16 cellular contexts compared by ENCODE assay signal in genomic region chr7:1056785-1057410, GRCh38. TPM values are rescaled to one million over a fixed set of nuclear protein-coding genes. Genes with fewer than 3 reads are reported as not detected.
A peak's percentile ranks its signal among the peaks of the same experiment; 100 is the strongest.
DNase-seq lines count a peak whose midpoint lies in the region; ATAC-seq and TF ChIP-seq lines count a peak whose summit lies in the region.
"Had no signal": no experiment of that assay in that cellular context is flagged by ENCODE, and none has a peak within 500 bp of the region (broad histone marks: within the 10 kb centered on the region; RNA-seq: fewer than 3 reads in every experiment).

No MANE protein-coding gene starts in this region.

- ATAC-seq in Right ventricle myocardium inferior = no peak
- no peak for ATAC-seq in right cardiac atrium
- ATAC-seq in upper lobe of right lung = no peak
- no peak for ATAC-seq in GM21528 (IDR thresholded peaks at IDR 0.05; ENCODE audit: low FRiP score, unreplicated experiment)
- ATAC-seq: CD8-positive, alpha-beta T cell; K562 had no signal

- peaks cover 76% of the 10 kb centered on the region for H3K4me1 Mint-ChIP-seq in nephron progenitor cell

- DNase-seq in Right ventricle myocardium inferior (ENCODE audit: missing footprints) (peak; percentile 65), right cardiac atrium (no peak), RWPE1 (ENCODE audit: low spot score) (no peak), nephron progenitor cell (peak; percentile 7), upper lobe of right lung (no peak), NCI-H1092 (lab: John Stamatoyannopoulos, UW) (no peak)
- DNase-seq: Calu3; CD8-positive, alpha-beta T cell; DMS53; GOT3; NCI-H510A treated with DMSO at 0.1 percent for 48 hours; NCI-H82; OCI-M1; SIG-M5 had no signal

- CTCF ChIA-PET in RWPE1 (lab: Yijun Ruan, JAX) = interaction anchor here (1.8 to 2.3 kb wide), 2 partner anchors 12 to 64 kb away, joined by 7 to 8 read pairs; no protein-coding TSS in a partner anchor

- peaks cover 5% of the 10 kb centered on the region for H3K36me3 ChIP-seq in upper lobe of right lung

- H3K27ac Mint-ChIP-seq in nephron progenitor cell = no peak overlapping the region
- H3K27ac Mint-ChIP-seq: CD8-positive, alpha-beta T cell had no signal

- no peak overlapping the region for H3K4me3 Mint-ChIP-seq in nephron progenitor cell
- H3K4me3 Mint-ChIP-seq: CD8-positive, alpha-beta T cell had no signal

- peaks cover 17% of the 10 kb centered on the region for H3K4me1 ChIP-seq in right cardiac atrium (ENCODE audit: control insufficient read depth, insufficient read depth, low read length)
- H3K4me1 ChIP-seq in upper lobe of right lung = peaks cover 56% of the 10 kb centered on the region

- no peaks in the 10 kb centered on the region for H3K9me3 ChIP-seq in right cardiac atrium (ENCODE audit: control insufficient read depth, low read length)
- no peaks in the 10 kb centered on the region for H3K9me3 ChIP-seq in upper lobe of right lung

- no peaks in the 10 kb centered on the region for H3K27me3 Mint-ChIP-seq in nephron progenitor cell (ENCODE audit: low read depth, poor library complexity)

- no peak for TF ChIP-seq CTCF in RWPE1 (conservative IDR thresholded peaks at IDR 0.05; ENCODE audit: low read depth)
- no peak for TF ChIP-seq CTCF in nephron progenitor cell (IDR thresholded peaks at IDR 0.05)
- TF ChIP-seq CTCF in upper lobe of right lung (IDR thresholded peaks at IDR 0.05) = no peak

- POLR2A ChIA-PET in RWPE1 (lab: Yijun Ruan, JAX; ENCODE audit: low non-redundant PET) = no interaction called here

- WGBS in right cardiac atrium = 88% methylated on average over 27 of the region's 27 CpGs

- intact Hi-C loops in Right ventricle myocardium inferior (cut with DNase I) (loop anchor here (10.0 kb wide), 1 partner anchor 398 kb away; the partner anchor contains the start of gene MICALL2), right cardiac atrium (cut with DNase I) (no loop called here), upper lobe of right lung (cut with DNase I) (no loop called here)

- H3K9me3 Mint-ChIP-seq in nephron progenitor cell = no peaks in the 10 kb centered on the region
- H3K9me3 Mint-ChIP-seq: CD8-positive, alpha-beta T cell had no signal

- no peak overlapping the region for H3K4me3 ChIP-seq in right cardiac atrium (ENCODE audit: low read length)
- peak overlapping the region; percentile 51 for H3K4me3 ChIP-seq in upper lobe of right lung
- H3K4me3 ChIP-seq: K562 had no signal

- H3K27me3 ChIP-seq in right cardiac atrium (ENCODE audit: control insufficient read depth, insufficient read depth) = no peaks in the 10 kb centered on the region
- no peaks in the 10 kb centered on the region for H3K27me3 ChIP-seq in upper lobe of right lung

- H3K27ac ChIP-seq in right cardiac atrium (ENCODE audit: low read length) = no peak overlapping the region
- peak overlapping the region; percentile 49 for H3K27ac ChIP-seq in RWPE1
- H3K27ac ChIP-seq in upper lobe of right lung = no peak overlapping the region

- H3K36me3 Mint-ChIP-seq in nephron progenitor cell (ENCODE audit: low read depth) = no peaks in the 10 kb centered on the region

RNA-seq across cellular contexts. Expression of gene GPR146, which starts 12.6 kb away (rescaled TPM):
- total RNA-seq in Right ventricle myocardium inferior (30.6 TPM), right cardiac atrium (10 to 100 TPM in 2 of 4 donors, 1 to 10 TPM in 2; 4.2 to 19.7 (median 14.1) TPM), upper lobe of right lung (40.0 TPM)
- 17.3 TPM for polyA plus RNA-seq in right cardiac atrium

RNA-seq across cellular contexts. Expression of gene GPER1, which starts 31.0 kb away (rescaled TPM):
- total RNA-seq in Right ventricle myocardium inferior = 3.6 TPM
- 1 to 10 TPM; 3.0 to 6.7 (median 4.5) TPM for total RNA-seq in right cardiac atrium
- polyA plus RNA-seq in right cardiac atrium = 3.6 TPM
- total RNA-seq in upper lobe of right lung = 11.1 TPM

Comparison
In these comparisons a context has a peak if more than half of its experiments do, and no peak if none do; other contexts are left out.
1. DNase-seq: peak in Right ventricle myocardium inferior (single experiment) and nephron progenitor cell (single experiment); none in right cardiac atrium (0 of 3), RWPE1 (single experiment), upper lobe of right lung (single experiment) and NCI-H1092 (single experiment).